In the genomic region with DNA sequence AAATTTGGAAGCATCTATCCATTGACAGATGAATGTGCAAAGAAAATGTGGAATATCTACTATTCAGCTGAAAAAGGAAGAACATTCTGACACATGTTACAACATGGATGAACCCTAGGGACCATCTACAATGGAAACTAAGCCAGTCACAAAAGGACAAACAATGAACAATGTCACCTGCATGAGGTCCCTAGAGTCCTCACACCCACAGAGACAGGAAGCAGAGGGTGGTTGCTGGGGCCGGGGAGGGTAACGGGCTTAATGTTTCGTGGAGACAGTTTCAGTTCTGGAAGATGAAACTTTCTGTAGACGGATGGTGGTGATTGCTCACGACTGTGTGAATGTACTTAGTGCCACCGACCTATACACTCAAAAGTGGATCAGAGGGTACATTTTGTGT, we compare ENCODE assay signal across 10 cellular contexts.
A peak's percentile ranks its signal among the peaks of the same experiment; 100 is the strongest.
DNase-seq lines count a peak whose midpoint lies in the region; ATAC-seq and TF ChIP-seq lines count a peak whose summit lies in the region.
"Had no signal": no experiment of that assay in that cellular context is flagged by ENCODE, and none has a peak within 500 bp of the region (broad histone marks: within the 10 kb centered on the region; RNA-seq: fewer than 3 reads in every experiment).

No MANE protein-coding gene starts in this region.

- H3K27ac ChIP-seq in esophagus muscularis mucosa (replicated peaks in 1 of 4) (no peak overlapping the region), heart left ventricle (no peak overlapping the region)
- H3K27ac ChIP-seq: vagina had no signal

- no peak for TF ChIP-seq EP300 in esophagus muscularis mucosa (IDR thresholded peaks at IDR 0.05)

- intact Hi-C loops in esophagus muscularis mucosa (cut with DNase I), result no loop called here
- intact Hi-C loops in heart left ventricle (cut with DNase I), result no loop called here

- H3K27me3 ChIP-seq in esophagus muscularis mucosa (peaks cover 0 to 36% (median 2%) of the 10 kb centered on the region in 4 donors), heart left ventricle (peaks cover 0 to 39% (median 0%) of the 10 kb centered on the region in 9 donors)
- H3K27me3 ChIP-seq: vagina had no signal

- H3K9me3 ChIP-seq in esophagus muscularis mucosa (no peaks in the 10 kb centered on the region), heart left ventricle (no peaks in the 10 kb centered on the region)
- H3K9me3 ChIP-seq: vagina had no signal

- H3K4me1 ChIP-seq in esophagus muscularis mucosa, result no peaks in the 10 kb centered on the region
- H3K4me1 ChIP-seq in heart left ventricle, result no peaks in the 10 kb centered on the region
- H3K4me1 ChIP-seq: vagina had no signal

- H3K4me3 ChIP-seq in esophagus muscularis mucosa, result no peak overlapping the region
- no peak overlapping the region for H3K4me3 ChIP-seq in heart left ventricle
- H3K4me3 ChIP-seq: vagina had no signal

- no peaks in the 10 kb centered on the region for H3K36me3 ChIP-seq in esophagus muscularis mucosa
- H3K36me3 ChIP-seq in heart left ventricle, result no peaks in the 10 kb centered on the region
- H3K36me3 ChIP-seq: vagina had no signal

- DNase-seq in NCI-H2081 (lab: John Stamatoyannopoulos, UW) (peak; percentile 36 to 67), NCI-H2081 treated with DMSO at 0.1 percent for 48 hours (lab: John Stamatoyannopoulos, UW) (no peak), esophagus muscularis mucosa (ENCODE audit: extremely low spot score) (peak; percentile 39), HuH-7 (ENCODE audit: low spot score) (no peak), GOT3 (lab: John Stamatoyannopoulos, UW) (no peak), heart left ventricle (no peak)
- DNase-seq: activated CD8-positive, alpha-beta memory T cell treated with anti-CD3 and anti-CD28 coated beads, Interleukin-2, amount 50 U/mL, for 48 hours had no signal

- ATAC-seq in GM21390 (IDR thresholded peaks at IDR 0.05; ENCODE audit: unreplicated experiment) (peak; percentile 96), HG03196 (IDR thresholded peaks at IDR 0.05; ENCODE audit: unreplicated experiment) (peak; percentile 99), heart left ventricle (no peak)

- TF ChIP-seq POLR2A in esophagus muscularis mucosa (IDR thresholded peaks at IDR 0.05; ENCODE audit: low read depth) (no peak), heart left ventricle (IDR thresholded peaks at IDR 0.05) (no peak)

- 73% methylated on average over 6 of the region's 6 CpGs for WGBS in esophagus muscularis mucosa
- 63 to 75% (median 71%) methylated on average over 6 of the region's 6 CpGs for WGBS in heart left ventricle, 4 donors

- TF ChIP-seq CTCF in esophagus muscularis mucosa (IDR thresholded peaks at IDR 0.05) (no peak), heart left ventricle (IDR thresholded peaks at IDR 0.05) (no peak)

Comparison
In these comparisons a context has a peak if more than half of its experiments do, and no peak if none do; other contexts are left out.
1. DNase-seq: peak in NCI-H2081 (2 of 2) and esophagus muscularis mucosa (single experiment); none in NCI-H2081 treated with DMSO at 0.1 percent for 48 hours (single experiment), HuH-7 (single experiment), GOT3 (single experiment) and heart left ventricle (0 of 5).
2. ATAC-seq: peak in GM21390 (single experiment) and HG03196 (single experiment); none in heart left ventricle (0 of 4).